In the genomic region with DNA sequence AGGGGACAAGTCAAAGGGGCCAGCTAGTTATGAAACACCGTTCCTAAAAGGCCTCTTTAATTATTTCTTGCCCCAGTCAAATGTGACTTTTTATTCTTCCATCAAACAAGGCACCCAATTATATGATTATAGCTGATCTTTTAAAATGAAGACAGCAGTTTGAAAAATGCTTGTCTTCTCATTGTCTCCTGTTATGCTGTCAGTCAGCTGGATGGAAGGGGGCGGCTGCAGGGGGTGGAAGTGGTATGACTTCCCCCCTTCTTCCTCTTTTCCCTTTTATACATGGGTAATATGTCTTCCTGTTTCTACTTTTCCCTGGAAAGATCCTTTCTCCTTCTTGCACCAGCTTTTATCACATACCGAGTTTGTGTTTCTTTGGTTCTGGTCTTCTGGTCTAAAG, we compare ENCODE assay signal across 11 cellular contexts. TPM values are rescaled to one million over a fixed set of nuclear protein-coding genes. Genes with fewer than 3 reads are reported as not detected.
"Had no signal": no experiment of that assay in that cellular context is flagged by ENCODE, and none has a peak within 500 bp of the region (broad histone marks: within the 10 kb centered on the region; RNA-seq: fewer than 3 reads in every experiment).

No MANE protein-coding gene starts in this region.

- H3K4me1 Mint-ChIP-seq: GM23338 had no signal

- H3K9me3 ChIP-seq: HAP-1 had no signal

- H3K4me2 ChIP-seq: GM23338 had no signal

- H2AFZ ChIP-seq: GM23248, GM23338 had no signal

- H3K4me3 Mint-ChIP-seq: GM23338, H9, HFFc6 had no signal

- ATAC-seq: GM23338, HCT116 had no signal

- H3K9ac ChIP-seq: GM23248 had no signal

- H3K4me3 ChIP-seq: GM23248, GM23338, HAP-1 had no signal

- H3K36me3 ChIP-seq: HAP-1 had no signal

- DNase-seq: GM23248, GOT3, H7, H9, HCEC 1CT, HFFc6 had no signal

- H3K27ac Mint-ChIP-seq: GM23338, H9, HFFc6 had no signal

- H3K27ac ChIP-seq: GM23248 had no signal

- H3K9me3 Mint-ChIP-seq: GM23338, H9, HFFc6 had no signal

- H3K4me1 ChIP-seq: HAP-1 had no signal

RNA-seq across cellular contexts. Expression of gene KCNA10, which starts 25.8 kb away (rescaled TPM):
- total RNA-seq: GM23248, GM23338, H1, H4, H7, H9, HFFc6 had no signal
- polyA plus RNA-seq: GM23248, GM23338, H1 had no signal
